Comparison of ENCODE assay signal across 8 cellular contexts in the genomic region with DNA sequence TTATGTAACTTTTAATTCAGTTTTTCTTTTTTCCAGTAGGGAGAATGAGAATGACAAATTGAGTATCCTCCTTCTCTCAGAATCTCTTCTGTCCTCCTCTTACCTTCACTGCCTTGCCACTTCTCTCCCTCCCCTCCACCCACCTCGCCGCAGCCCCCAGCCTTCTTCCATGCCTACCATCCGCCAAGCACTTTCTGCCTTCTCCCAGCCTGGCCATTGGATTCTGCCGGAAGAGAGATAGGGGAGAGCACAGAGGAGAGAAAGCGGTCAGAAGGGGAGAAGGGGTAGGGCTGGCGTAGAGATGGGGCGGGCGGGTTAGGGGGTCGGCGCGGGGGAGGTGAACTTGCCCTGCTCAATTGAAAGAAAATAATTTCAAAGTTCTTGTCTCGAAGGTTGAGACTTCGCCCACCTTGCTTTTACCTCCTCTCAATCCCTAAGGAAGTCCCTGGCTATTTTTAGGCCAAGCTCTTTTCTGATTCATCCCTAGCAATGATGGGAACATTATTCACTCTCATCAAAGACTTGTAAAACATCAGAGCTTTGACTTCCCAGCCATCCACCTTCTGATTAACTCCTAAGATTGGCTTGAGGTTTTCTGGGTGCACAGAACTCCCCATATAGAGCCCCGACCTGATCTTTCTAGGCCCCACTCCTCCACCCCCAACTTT. TPM values are rescaled to one million over a fixed set of nuclear protein-coding genes. Genes with fewer than 3 reads are reported as not detected.
DNase-seq lines count a peak whose midpoint lies in the region; ATAC-seq and TF ChIP-seq lines count a peak whose summit lies in the region.

No MANE protein-coding gene starts in this region.

- ATAC-seq in mucosa of descending colon (no peak), GM21576 (IDR thresholded peaks at IDR 0.05; ENCODE audit: unreplicated experiment) (no peak), GM19463 (IDR thresholded peaks at IDR 0.05; ENCODE audit: unreplicated experiment) (no peak)

- peaks cover 30% of the 10 kb centered on the region for H3K4me1 Mint-ChIP-seq in chondrocyte (ENCODE audit: low read depth)

- H3K4me3 Mint-ChIP-seq in chondrocyte (ENCODE audit: unreplicated experiment) = peak overlapping the region; percentile 89

- H3K36me3 Mint-ChIP-seq in chondrocyte (ENCODE audit: low read depth) = no peaks in the 10 kb centered on the region

- peak; percentile 34 for DNase-seq in AG20443 (ENCODE audit: low spot score)
- DNase-seq in LHCN-M2 (ENCODE audit: low read depth) = peak; percentile 56
- no peak for DNase-seq in chondrocyte (ENCODE audit: low spot score)
- peak in 1 of 3 donors; percentile 48 for DNase-seq in mucosa of descending colon
- DNase-seq in NCI-H2227 (lab: John Stamatoyannopoulos, UW; ENCODE audit: unreplicated experiment) = no peak
- no peak for DNase-seq in C1 segment of cervical spinal cord (lab: John Stamatoyannopoulos, UW)

- no peaks in the 10 kb centered on the region for H3K36me3 ChIP-seq in mucosa of descending colon (ENCODE audit: low read depth)

- H3K4me1 ChIP-seq in mucosa of descending colon (ENCODE audit: low read depth) = peaks cover 37% of the 10 kb centered on the region

- no peaks in the 10 kb centered on the region for H3K27me3 Mint-ChIP-seq in chondrocyte (ENCODE audit: low read depth)

- peak overlapping the region; percentile 93 for H3K27ac Mint-ChIP-seq in chondrocyte (ENCODE audit: unreplicated experiment)

- TF ChIP-seq CTCF in chondrocyte (IDR thresholded peaks at IDR 0.05) (no peak), mucosa of descending colon (IDR thresholded peaks at IDR 0.05) (no peak)

- intact Hi-C loops in mucosa of descending colon (cut with DNase I, micrococcal nuclease) = no loop called here

- H3K9me3 Mint-ChIP-seq in chondrocyte (ENCODE audit: low read depth) = no peaks in the 10 kb centered on the region

- H3K4me3 ChIP-seq in mucosa of descending colon = peak overlapping the region; percentile 29

- no peaks in the 10 kb centered on the region for H3K9me3 ChIP-seq in mucosa of descending colon

RNA-seq across cellular contexts. Expression of a gene that starts 0.8 kb away (rescaled TPM):
- total RNA-seq in LHCN-M2 (2014; rRNA removed) (6.2 and 6.7 TPM in 2 replicates), chondrocyte (2.1 to 5.8 TPM (median 4.3 TPM) in 3 replicates), mucosa of descending colon (10 to 100 TPM; 22.6 to 49.9 (median 36.3) TPM)
- polyA plus RNA-seq in LHCN-M2 (2012) = 3.5 TPM

RNA-seq across cellular contexts. Expression of a gene that starts 46.1 kb away (rescaled TPM):
- total RNA-seq in LHCN-M2 (2014; rRNA removed) = not detected in 2 replicates
- polyA plus RNA-seq in LHCN-M2 (2012) = 0.30 TPM
- not detected in 3 replicates for total RNA-seq in chondrocyte
- total RNA-seq in mucosa of descending colon = under 1 TPM in 2 of 3 donors, not detected in 1; 0.36 to 0.41 TPM

RNA-seq across cellular contexts. Expression of a gene that starts 52.5 kb away (rescaled TPM):
- total RNA-seq in LHCN-M2 (2014; rRNA removed) = not detected in 2 replicates
- polyA plus RNA-seq in LHCN-M2 (2012) = 0.04 TPM
- total RNA-seq in chondrocyte = not detected in 3 replicates
- under 1 TPM in 1 of 3 donors, not detected in 2; 0.12 TPM for total RNA-seq in mucosa of descending colon

Comparison
In these comparisons a context has a peak if more than half of its experiments do, and no peak if none do; other contexts are left out.
1. DNase-seq: peak in AG20443 (single experiment) and LHCN-M2 (single experiment); none in chondrocyte (single experiment), NCI-H2227 (single experiment) and C1 segment of cervical spinal cord (0 of 14).